8 cellular contexts compared by ENCODE assay signal in genomic region chr14:94080606-94081385, GRCh38. TPM values are rescaled to one million over a fixed set of nuclear protein-coding genes. Genes with fewer than 3 reads are reported as not detected.
DNase-seq lines count a peak whose midpoint lies in the region; ATAC-seq and TF ChIP-seq lines count a peak whose summit lies in the region.

A gene with protein sequence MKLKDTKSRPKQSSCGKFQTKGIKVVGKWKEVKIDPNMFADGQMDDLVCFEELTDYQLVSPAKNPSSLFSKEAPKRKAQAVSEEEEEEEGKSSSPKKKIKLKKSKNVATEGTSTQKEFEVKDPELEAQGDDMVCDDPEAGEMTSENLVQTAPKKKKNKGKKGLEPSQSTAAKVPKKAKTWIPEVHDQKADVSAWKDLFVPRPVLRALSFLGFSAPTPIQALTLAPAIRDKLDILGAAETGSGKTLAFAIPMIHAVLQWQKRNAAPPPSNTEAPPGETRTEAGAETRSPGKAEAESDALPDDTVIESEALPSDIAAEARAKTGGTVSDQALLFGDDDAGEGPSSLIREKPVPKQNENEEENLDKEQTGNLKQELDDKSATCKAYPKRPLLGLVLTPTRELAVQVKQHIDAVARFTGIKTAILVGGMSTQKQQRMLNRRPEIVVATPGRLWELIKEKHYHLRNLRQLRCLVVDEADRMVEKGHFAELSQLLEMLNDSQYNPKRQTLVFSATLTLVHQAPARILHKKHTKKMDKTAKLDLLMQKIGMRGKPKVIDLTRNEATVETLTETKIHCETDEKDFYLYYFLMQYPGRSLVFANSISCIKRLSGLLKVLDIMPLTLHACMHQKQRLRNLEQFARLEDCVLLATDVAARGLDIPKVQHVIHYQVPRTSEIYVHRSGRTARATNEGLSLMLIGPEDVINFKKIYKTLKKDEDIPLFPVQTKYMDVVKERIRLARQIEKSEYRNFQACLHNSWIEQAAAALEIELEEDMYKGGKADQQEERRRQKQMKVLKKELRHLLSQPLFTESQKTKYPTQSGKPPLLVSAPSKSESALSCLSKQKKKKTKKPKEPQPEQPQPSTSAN (minus strand): TSS chr14:94081202. CDS start chr14:94079742, 1,460 bp downstream.
A gene with protein sequence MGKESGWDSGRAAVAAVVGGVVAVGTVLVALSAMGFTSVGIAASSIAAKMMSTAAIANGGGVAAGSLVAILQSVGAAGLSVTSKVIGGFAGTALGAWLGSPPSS (plus strand): TSS chr14:94081310. CDS start chr14:94096938, 15,628 bp downstream.

- ATAC-seq in RWPE2 (ENCODE audit: low read depth): peak; percentile 98
- peak; percentile 99 to 100 for ATAC-seq in natural killer cell treated with Interleukin-12 subunit alpha and Interleukin-12 subunit beta and Interleukin-15 and Interleukin-18, amount 100 ng/mL, for 72 hours
- peak; percentile 98 for ATAC-seq in stimulated activated naive CD8-positive, alpha-beta T cell treated with anti-CD3 and anti-CD28 coated beads, Interleukin-15, Interleukin-2, amounts not matched to agents 100 U/mL and 50 U/mL, for 24 hours

- no peak for TF ChIP-seq CTCF in RWPE2 (IDR thresholded peaks at IDR 0.05; ENCODE audit: poor library complexity, severe bottlenecking)

- H3K27ac ChIP-seq in RWPE2 (ENCODE audit: poor library complexity, severe bottlenecking): peak within 1 kb of the TSS; percentile 47

- peaks cover 3% of the 10 kb centered on the region for H3K9me3 ChIP-seq in RWPE2 (ENCODE audit: severe bottlenecking)

- H3K27ac Mint-ChIP-seq in natural killer cell treated with Interleukin-12 subunit alpha and Interleukin-12 subunit beta and Interleukin-15 and Interleukin-18, amount 100 ng/mL, for 72 hours: peak within 1 kb of the TSS; percentile 95 to 99

- no peaks in the 10 kb centered on the region for H3K27me3 Mint-ChIP-seq in natural killer cell treated with Interleukin-12 subunit alpha and Interleukin-12 subunit beta and Interleukin-15 and Interleukin-18, amount 100 ng/mL, for 72 hours

- peaks cover 20% of the 10 kb centered on the region for H3K36me3 Mint-ChIP-seq in natural killer cell treated with Interleukin-12 subunit alpha and Interleukin-12 subunit beta and Interleukin-15 and Interleukin-18, amount 100 ng/mL, for 72 hours

- peaks cover 45 to 47% of the 10 kb centered on the region in 2 donors for H3K4me1 Mint-ChIP-seq in natural killer cell treated with Interleukin-12 subunit alpha and Interleukin-12 subunit beta and Interleukin-15 and Interleukin-18, amount 100 ng/mL, for 72 hours (ENCODE audit: low read depth in 2 of 2)

- peaks cover 12% of the 10 kb centered on the region for H3K4me1 ChIP-seq in RWPE2 (ENCODE audit: insufficient read depth, poor library complexity, severe bottlenecking)

- H3K9me3 Mint-ChIP-seq in natural killer cell treated with Interleukin-12 subunit alpha and Interleukin-12 subunit beta and Interleukin-15 and Interleukin-18, amount 100 ng/mL, for 72 hours: no peaks in the 10 kb centered on the region

- H3K4me3 Mint-ChIP-seq in natural killer cell treated with Interleukin-12 subunit alpha and Interleukin-12 subunit beta and Interleukin-15 and Interleukin-18, amount 100 ng/mL, for 72 hours: peak within 1 kb of the TSS; percentile 96

- DNase-seq in EH (ENCODE audit: low read depth) (peak; percentile 94), H4 (ENCODE audit: low spot score) (peak; percentile 92), LoVo (ENCODE audit: low spot score) (peak; percentile 96), RWPE2 (ENCODE audit: low spot score) (peak; percentile 98), fibroblast of peridontal ligament (ENCODE audit: extremely low read depth) (peak; percentile 92)
- DNase-seq in activated T-helper 9 cell treated with anti-CD3 and anti-CD28 coated beads, Interleukin-2, amount 50 U/mL, for 16 hours (ENCODE audit: low read depth): peak; percentile 94
- peak; percentile 97 for DNase-seq in natural killer cell treated with Interleukin-12 subunit alpha and Interleukin-12 subunit beta and Interleukin-15 and Interleukin-18, amount 100 ng/mL, for 72 hours (ENCODE audit: low spot score)
- DNase-seq in stimulated activated naive CD8-positive, alpha-beta T cell treated with anti-CD3 and anti-CD28 coated beads, Interleukin-15, Interleukin-2, amounts not matched to agents 100 U/mL and 50 U/mL, for 24 hours: peak; percentile 96

- peaks cover 48% of the 10 kb centered on the region for H3K36me3 ChIP-seq in RWPE2 (ENCODE audit: low read depth)

- H3K27me3 ChIP-seq in RWPE2 (ENCODE audit: insufficient read depth, poor library complexity, severe bottlenecking): no peaks in the 10 kb centered on the region

- H3K4me3 ChIP-seq in RWPE2 (ENCODE audit: severe bottlenecking): peak within 1 kb of the TSS; percentile 83

RNA-seq across cellular contexts. Expression of the first gene that starts in this region (rescaled TPM):
- total RNA-seq in H4 (2014; rRNA removed; shearing (Covaris generic)): 110 and 134 TPM in 2 replicates
- total RNA-seq in natural killer cell treated with Interleukin-12 subunit alpha and Interleukin-12 subunit beta and Interleukin-15 and Interleukin-18, amount 100 ng/mL, for 72 hours: 100 to 1,000 TPM; 168 to 241 TPM

RNA-seq across cellular contexts. Expression of the second gene that starts in this region (rescaled TPM):
- 16.1 and 32.8 TPM in 2 replicates for total RNA-seq in H4 (2014; rRNA removed; shearing (Covaris generic))
- total RNA-seq in natural killer cell treated with Interleukin-12 subunit alpha and Interleukin-12 subunit beta and Interleukin-15 and Interleukin-18, amount 100 ng/mL, for 72 hours: 10 to 100 TPM; 22.9 to 23.0 TPM

Comparison
In these comparisons a context has a peak if more than half of its experiments do, and no peak if none do; other contexts are left out.
1. Peak in every context shown above with its lines: DNase-seq, ATAC-seq, H3K4me3 ChIP-seq and H3K27ac ChIP-seq.